ENCODE assay signal across 15 cellular contexts in genomic region chr3:73490453-73491311, GRCh38.
DNase-seq lines count a peak whose midpoint lies in the region; ATAC-seq, FAIRE-seq and TF ChIP-seq lines count a peak whose summit lies in the region.
"Had no signal": no experiment of that assay in that cellular context is flagged by ENCODE, and none has a peak within 500 bp of the region (broad histone marks: within the 10 kb centered on the region; RNA-seq: fewer than 3 reads in every experiment).

No MANE protein-coding gene starts in this region.

- H3K4me2 ChIP-seq in A549 (no peak overlapping the region), mesenchymal stem cell (ENCODE audit: low read length, poor library complexity, severe bottlenecking) (peak overlapping the region; percentile 41)

- no peak overlapping the region for H2BK15ac ChIP-seq in mesenchymal stem cell (ENCODE audit: low read depth, poor library complexity, severe bottlenecking)

- no peak overlapping the region for H2BK12ac ChIP-seq in mesenchymal stem cell (ENCODE audit: low read length in 2 of 2)

- H3K79me1 ChIP-seq in mesenchymal stem cell (replicated peaks; ENCODE audit: low read length, poor library complexity, severe bottlenecking): no peaks in the 10 kb centered on the region

- H3K4ac ChIP-seq in mesenchymal stem cell (ENCODE audit: low read depth in 1 of 2, low read length in 2 of 2): no peak overlapping the region

- H3K14ac ChIP-seq in mesenchymal stem cell (ENCODE audit: low read length in 2 of 2): no peak overlapping the region

- H3K23ac ChIP-seq in mesenchymal stem cell (ENCODE audit: low read length in 2 of 2): no peak overlapping the region

- no peaks in the 10 kb centered on the region for H3K27me3 ChIP-seq in mesenchymal stem cell (ENCODE audit: control insufficient read depth in 1 of 2, insufficient read depth in 1 of 2, low read length in 2 of 2)
- H3K27me3 ChIP-seq: colonic mucosa, tibial artery had no signal

- POLR2A ChIA-PET in A549 (lab: Yijun Ruan, JAX): no interaction called here

- no peak for TF ChIP-seq POLR2A in A549 (IDR thresholded peaks at IDR 0.05; ENCODE audit: low read length)

- peaks cover 0 to 5% of the 10 kb centered on the region in 2 experiments for H3K36me3 ChIP-seq in mesenchymal stem cell (ENCODE audit: control insufficient read depth in 1 of 2, insufficient read depth in 2 of 2, low read depth in 1 of 2, low read length in 2 of 2)
- H3K36me3 ChIP-seq: colonic mucosa, neutrophil, tibial artery had no signal

- no peak for TF ChIP-seq EP300 in A549 (IDR thresholded peaks at IDR 0.05)

- peak overlapping the region; percentile 20 for H3K9ac ChIP-seq in mesenchymal stem cell (ENCODE audit: low read length)

- no peak overlapping the region for H3K4me3 ChIP-seq in A549
- H3K4me3 ChIP-seq in mesenchymal stem cell (ENCODE audit: insufficient read depth in 1 of 2, low read depth in 1 of 2, low read length in 2 of 2): peak overlapping the region in 1 of 2 experiments; percentile 48
- H3K4me3 ChIP-seq: colonic mucosa, tibial artery had no signal

- no peak for ATAC-seq in A549
- no peak for ATAC-seq in GM21528 (IDR thresholded peaks at IDR 0.05; ENCODE audit: low FRiP score, unreplicated experiment)
- ATAC-seq: Panc1 had no signal

- no peaks in the 10 kb centered on the region for H3K9me3 Mint-ChIP-seq in glutamatergic neuron (ENCODE audit: unreplicated experiment)

- no peak for TF ChIP-seq RAD21 in A549 (conservative IDR thresholded peaks at IDR 0.05 in 1 of 2, IDR thresholded peaks at IDR 0.05 in 1 of 2)

- H4K91ac ChIP-seq in mesenchymal stem cell (ENCODE audit: low read length): no peak overlapping the region

- peak overlapping the region in 1 of 2 experiments; percentile 35 for H3K18ac ChIP-seq in mesenchymal stem cell (ENCODE audit: low read depth in 1 of 2, low read length in 2 of 2)

- H3K36me3 Mint-ChIP-seq in glutamatergic neuron (ENCODE audit: unreplicated experiment): no peaks in the 10 kb centered on the region

- H2AK5ac ChIP-seq in mesenchymal stem cell (ENCODE audit: low read length, severe bottlenecking): peak overlapping the region; percentile 44

- no peak overlapping the region for H2BK5ac ChIP-seq in mesenchymal stem cell (ENCODE audit: low read depth, low read length, poor library complexity, severe bottlenecking)

- FAIRE-seq in A549 (lab: Jason Lieb, UNC): no peak

- H2AFZ ChIP-seq in mesenchymal stem cell (ENCODE audit: low read depth, low read length): no peak overlapping the region

- no peaks in the 10 kb centered on the region for H3K9me3 ChIP-seq in A549
- H3K9me3 ChIP-seq in mesenchymal stem cell (ENCODE audit: control insufficient read depth, low read length): no peaks in the 10 kb centered on the region
- H3K9me3 ChIP-seq: colonic mucosa, neutrophil, tibial artery had no signal

- DNase-seq in A549 (ENCODE audit: low read depth in 1 of 2, low spot score in 1 of 2) (no peak), NCI-H69 (lab: John Stamatoyannopoulos, UW) (peak; percentile 75), fibroblast of peridontal ligament (ENCODE audit: extremely low read depth) (peak; percentile 63), mesenchymal stem cell (no peak), glutamatergic neuron (no peak), NCI-H2227 treated with DMSO at 0.1 percent for 48 hours (lab: John Stamatoyannopoulos, UW) (no peak), NCI-H2227 (lab: John Stamatoyannopoulos, UW; ENCODE audit: unreplicated experiment) (no peak)
- DNase-seq: activated T-cell treated with anti-CD3 and anti-CD28 coated beads, Interleukin-2, amount 50 U/mL, for 48 hours; colonic mucosa; head of caudate nucleus; NCI-H1417 treated with DMSO at 0.1 percent for 48 hours; tibial artery had no signal

- H3K27ac ChIP-seq in A549 (no peak overlapping the region), mesenchymal stem cell (ENCODE audit: low read length, poor library complexity, severe bottlenecking) (peak overlapping the region; percentile 48)
- H3K27ac ChIP-seq: colonic mucosa, neutrophil, tibial artery had no signal

- no peak overlapping the region for H4K8ac ChIP-seq in mesenchymal stem cell (ENCODE audit: low read length)

- WGBS in A549 (ENCODE audit: missing lambda C conversion rate): under 1% methylated on average over 6 of the region's 8 CpGs
- 10% methylated on average over 6 of the region's 8 CpGs for whole genome bisulfite sequencing in mesenchymal stem cell

- TF ChIP-seq CTCF in A549 (IDR thresholded peaks at IDR 0.05) (no peak), glutamatergic neuron (IDR thresholded peaks at IDR 0.05; ENCODE audit: partially characterized antibody, unreplicated experiment) (no peak)

- no peak overlapping the region for H3K4me3 Mint-ChIP-seq in glutamatergic neuron (ENCODE audit: unreplicated experiment)

- H3K4me1 ChIP-seq in A549: no peaks in the 10 kb centered on the region
- peaks cover 16% of the 10 kb centered on the region for H3K4me1 ChIP-seq in mesenchymal stem cell (ENCODE audit: control insufficient read depth, insufficient read depth, low read depth, low read length)
- H3K4me1 ChIP-seq: colonic mucosa had no signal

- CTCF ChIA-PET in A549 (lab: Yijun Ruan, JAX): interaction anchor here (0.6 to 2.5 kb wide), 4 partner anchors 9 to 18 kb away, joined by 3 to 13 read pairs (median 3); no protein-coding TSS in a partner anchor

- peaks cover 5% of the 10 kb centered on the region for H3K27me3 Mint-ChIP-seq in glutamatergic neuron (ENCODE audit: unreplicated experiment)

- H3K4me1 Mint-ChIP-seq in glutamatergic neuron (ENCODE audit: low read depth, unreplicated experiment): peaks cover 30% of the 10 kb centered on the region

- no peak overlapping the region for H2BK120ac ChIP-seq in mesenchymal stem cell (ENCODE audit: low read depth, low read length)

- H3K27ac Mint-ChIP-seq in glutamatergic neuron (ENCODE audit: unreplicated experiment): no peak overlapping the region

TF ChIP-seq in A549, 52 proteins besides CTCF, POLR2A, EP300 and RAD21:
- peak; percentile 93 for TF ChIP-seq MAFK (IDR thresholded peaks at IDR 0.05; ENCODE audit: partially characterized antibody)
- TF ChIP-seq ZFP36 (IDR thresholded peaks at IDR 0.05; ENCODE audit: borderline replicate concordance, partially characterized antibody): no peak

Comparison
In these comparisons a context has a peak if more than half of its experiments do, and no peak if none do; other contexts are left out.
1. DNase-seq: peak in NCI-H69 (single experiment) and fibroblast of peridontal ligament (single experiment); none in A549 (0 of 2), mesenchymal stem cell (single experiment), glutamatergic neuron (single experiment), NCI-H2227 treated with DMSO at 0.1 percent for 48 hours (single experiment) and NCI-H2227 (single experiment).